ENCODE assay signal across 28 cellular contexts in genomic region chr10:65720901-65721300, GRCh38.
"Had no signal": no experiment of that assay in that cellular context is flagged by ENCODE, and none has a peak within 500 bp of the region (broad histone marks: within the 10 kb centered on the region; RNA-seq: fewer than 3 reads in every experiment).

No MANE protein-coding gene starts in this region.

- H3K4me3 ChIP-seq: K562, PC-9 had no signal

- H3K27ac ChIP-seq: brain microvascular endothelial cell, PC-9, RWPE1 had no signal

- H2AFZ ChIP-seq: PC-9 had no signal

- H3K36me3 ChIP-seq: brain microvascular endothelial cell had no signal

- FAIRE-seq: K562, RCC 7860, TTC549 had no signal

- DNase-seq: activated CD4-positive, alpha-beta T cell treated with anti-CD3 and anti-CD28 coated beads, Interleukin-2, amount 10 ng/mL, durations not matched to agents 24 days and 14 days; activated CD4-positive, alpha-beta T cell treated with anti-CD3 and anti-CD28 coated beads, Interleukin-2, amount 50 U/mL, for 4 hours; activated CD8-positive, alpha-beta T cell treated with anti-CD3 and anti-CD28 coated beads for 36 hours; activated effector memory CD4-positive, alpha-beta T cell treated with anti-CD3 and anti-CD28 coated beads, Interleukin-2, amount 50 U/mL, for 16 hours; activated naive CD4-positive, alpha-beta T cell; activated naive CD4-positive, alpha-beta T cell treated with anti-CD3 and anti-CD28 coated beads, Interleukin-2, amount 50 U/mL, for 16 hours; activated naive CD8-positive, alpha-beta T cell treated with anti-CD3 and anti-CD28 coated beads for 36 hours; activated T-cell treated with anti-CD3 and anti-CD28 coated beads, Interleukin-2, amount 50 U/mL, for 1 hour; activated T-cell treated with anti-CD3 and anti-CD28 coated beads, Interleukin-2, amount 50 U/mL, for 72 hours; amniotic stem cell; aorta; brain microvascular endothelial cell; NCI-H1105; NCI-H1436; NCI-H1694; NCI-H1930; NCI-H2081 treated with DMSO at 0.1 percent for 48 hours; NCI-H226; NCI-H446 treated with DMSO at 0.1 percent for 48 hours; NCI-H524; NCI-H69; NK-92 treated with Interleukin-12 subunit alpha and Interleukin-12 subunit beta, amount 100 ng/mL, for 24 hours; PC-9; SIG-M5 had no signal

- H3K27me3 ChIP-seq: brain microvascular endothelial cell had no signal
